In the genomic region with DNA sequence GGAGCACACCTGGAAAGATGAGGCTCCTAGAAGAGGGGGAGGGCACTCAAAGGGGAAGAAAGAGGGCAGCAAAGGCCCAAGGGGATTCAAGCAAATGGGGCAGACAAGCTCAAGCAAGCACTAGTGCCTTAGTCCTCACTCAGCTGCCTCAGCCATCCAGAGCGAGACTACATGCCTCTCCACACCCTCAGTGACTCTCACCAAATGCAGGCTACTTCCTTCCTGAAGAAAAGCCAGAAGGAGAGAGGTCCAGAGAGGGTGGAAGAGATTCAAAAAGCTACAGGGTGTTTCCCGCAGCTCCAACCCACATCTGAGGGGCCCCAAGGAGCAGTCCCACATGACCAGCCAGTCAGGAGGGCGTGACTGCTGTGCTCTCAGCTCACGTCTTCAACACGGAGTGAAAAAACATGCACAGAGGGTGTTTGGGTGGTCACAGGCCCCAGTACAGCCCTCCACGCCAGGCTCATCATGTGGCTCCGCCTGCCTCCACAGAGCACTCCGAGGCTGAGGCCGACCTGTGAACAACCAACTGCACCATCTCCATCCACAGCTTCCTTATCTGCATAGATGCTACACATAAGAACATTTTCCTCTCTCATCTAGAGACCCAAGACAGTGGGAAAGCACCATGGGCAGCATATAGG, we compare ENCODE assay signal across 28 cellular contexts. TPM values are rescaled to one million over a fixed set of nuclear protein-coding genes. Genes with fewer than 3 reads are reported as not detected.
DNase-seq lines count a peak whose midpoint lies in the region; ATAC-seq, FAIRE-seq and TF ChIP-seq lines count a peak whose summit lies in the region.
"Had no signal": no experiment of that assay in that cellular context is flagged by ENCODE, and none has a peak within 500 bp of the region (broad histone marks: within the 10 kb centered on the region; RNA-seq: fewer than 3 reads in every experiment).

No MANE protein-coding gene starts in this region.

- no peaks in the 10 kb centered on the region for H3K27me3 ChIP-seq in GM12878 (replicated peaks in 1 of 2; ENCODE audit: control insufficient read depth in 2 of 2, insufficient read depth in 2 of 2, low read length in 1 of 2)
- H3K27me3 ChIP-seq in naive thymus-derived CD4-positive, alpha-beta T cell (ENCODE audit: control insufficient read depth in 2 of 2, insufficient read depth in 2 of 2, low read length in 2 of 2): no peaks in the 10 kb centered on the region
- H3K27me3 ChIP-seq: gastroesophageal sphincter, tibial nerve had no signal

- H3K27ac ChIP-seq in C4-2B: peak overlapping the region; percentile 34
- H3K27ac ChIP-seq in GM12878 (ENCODE audit: control insufficient read depth, insufficient read depth): peak overlapping the region; percentile 82
- H3K27ac ChIP-seq in naive thymus-derived CD4-positive, alpha-beta T cell (ENCODE audit: low read depth, low read length): no peak overlapping the region
- H3K27ac ChIP-seq: gastroesophageal sphincter, tibial nerve had no signal

- H3K9ac ChIP-seq in GM12878 (ENCODE audit: control insufficient read depth, insufficient read depth, low read length): peak overlapping the region; percentile 56

- H2AFZ ChIP-seq in GM12878 (ENCODE audit: control insufficient read depth, low read depth, low read length): peak overlapping the region; percentile 40

- no peak overlapping the region for H3K4me3 Mint-ChIP-seq in naive thymus-derived CD4-positive, alpha-beta T cell
- H3K4me3 Mint-ChIP-seq: activated CD8-positive, alpha-beta T cell treated with anti-CD3 and anti-CD28 coated beads, Interleukin-2, amount 10 ng/mL, durations not matched to agents 7 days and 5 days; activated naive CD4-positive, alpha-beta T cell treated with anti-CD3 and anti-CD28 coated beads for 36 hours; activated T-cell treated with anti-CD3 and anti-CD28 coated beads, Interleukin-2, amount 50 U/mL, for 24 hours had no signal

- no TSS peak for BruUV-seq in GM12878 (replicated peaks; lab: Mats Ljungman, UMichigan)

- CTCF ChIA-PET in GM12878 (lab: Yijun Ruan, JAX): interaction anchor here (0.5 to 2.4 kb wide), 7 partner anchors 17 to 180 kb away, joined by 3 to 17 read pairs (median 4); partner anchors contain the start of gene MIPEP
- CTCF ChIA-PET in naive thymus-derived CD4-positive, alpha-beta T cell (lab: Charles Lee): no interaction called here
- CTCF ChIA-PET in HEK293T (lab: Yijun Ruan, JAX): no interaction called here

- RAD21 ChIA-PET in GM12878 (lab: Charles Lee; ENCODE audit: unreplicated experiment): interaction anchor here (1.1 to 1.4 kb wide), 3 partner anchors 17 to 42 kb away, joined by 3 to 5 read pairs (median 4); no protein-coding TSS in a partner anchor

- H3K4me3 ChIP-seq in GM12878: no peak overlapping the region
- H3K4me3 ChIP-seq in naive thymus-derived CD4-positive, alpha-beta T cell (ENCODE audit: low read length): no peak overlapping the region
- H3K4me3 ChIP-seq: gastroesophageal sphincter, tibial nerve had no signal

- ATAC-seq in GM12878: peak; percentile 13
- ATAC-seq in naive thymus-derived CD4-positive, alpha-beta T cell: peak; percentile 14
- ATAC-seq in left lobe of liver: no peak
- ATAC-seq: activated CD8-positive, alpha-beta T cell treated with anti-CD3 and anti-CD28 coated beads, Interleukin-2, amount 10 ng/mL, durations not matched to agents 7 days and 5 days; gastroesophageal sphincter had no signal

- FAIRE-seq in GM18507 (lab: Jason Lieb, UNC) (peak; percentile 72), GM12878 (lab: Jason Lieb, UNC) (no peak)
- FAIRE-seq: endothelial cell of umbilical vein had no signal

- H4K20me1 ChIP-seq in GM12878 (ENCODE audit: control insufficient read depth, insufficient read depth): no peaks in the 10 kb centered on the region

- peaks cover 0 to 3% (median 0%) of the 10 kb centered on the region in 11 donors for H3K9me3 Mint-ChIP-seq in naive thymus-derived CD4-positive, alpha-beta T cell
- H3K9me3 Mint-ChIP-seq: activated naive CD4-positive, alpha-beta T cell treated with anti-CD3 and anti-CD28 coated beads for 36 hours; activated T-cell treated with anti-CD3 and anti-CD28 coated beads, Interleukin-2, amount 50 U/mL, for 24 hours had no signal

- H3K4me1 Mint-ChIP-seq in naive thymus-derived CD4-positive, alpha-beta T cell: peaks cover 1 to 23% (median 7%) of the 10 kb centered on the region in 7 donors

- DNase-seq in GM18507 (ENCODE audit: extremely low spot score, insufficient read length, low read depth) (no peak), GM12878 (ENCODE audit: low read depth, low spot score) (no peak), iPS-NIHi7 (ENCODE audit: extremely low spot score) (no peak), HEK293T (ENCODE audit: extremely low spot score) (no peak), left lobe of liver (ENCODE audit: low spot score) (no peak)
- DNase-seq in naive thymus-derived CD4-positive, alpha-beta T cell: no peak
- DNase-seq: activated CD8-positive, alpha-beta T cell treated with anti-CD3 and anti-CD28 coated beads, Interleukin-2, amount 10 ng/mL, durations not matched to agents 7 days and 5 days; activated naive CD4-positive, alpha-beta T cell treated with anti-CD3 and anti-CD28 coated beads for 36 hours; activated T-cell treated with anti-CD3 and anti-CD28 coated beads, Interleukin-2, amount 50 U/mL, for 24 hours; AML-193; caudate nucleus; dermis blood vessel endothelial cell; GOT3; kidney glomerular epithelial cell; NCI-H1105; NCI-H2029 treated with DMSO at 0.1 percent for 48 hours; NCI-H510A; stimulated activated CD4-positive, alpha-beta T cell treated with anti-CD3 and anti-CD28 coated beads, Interleukin-1b, Interleukin-23, amount 100 ng/mL, for 48 hours; stimulated activated naive CD4-positive, alpha-beta T cell treated with Interleukin-2 at 50 U/mL for 16 hours; T-helper 9 cell had no signal

- no peak for TF ChIP-seq RAD21 in GM12878 (IDR thresholded peaks at IDR 0.05; ENCODE audit: insufficient read depth, low read depth, low read length)

- no peaks in the 10 kb centered on the region for H3K9me3 ChIP-seq in GM12878 (replicated peaks; ENCODE audit: control insufficient read depth, insufficient read depth, low read length)
- H3K9me3 ChIP-seq in naive thymus-derived CD4-positive, alpha-beta T cell (ENCODE audit: control insufficient read depth in 2 of 3, low read length in 3 of 3): no peaks in the 10 kb centered on the region
- H3K9me3 ChIP-seq: gastroesophageal sphincter, tibial nerve had no signal

- H3K36me3 Mint-ChIP-seq in naive thymus-derived CD4-positive, alpha-beta T cell: peaks cover 1 to 52% (median 26%) of the 10 kb centered on the region in 5 donors

- TF ChIP-seq CTCF in C4-2B (conservative IDR thresholded peaks at IDR 0.05) (no peak), GM12878 (IDR thresholded peaks at IDR 0.05 in 2 of 3, conservative IDR thresholded peaks at IDR 0.05 in 1 of 3; ENCODE audit: control insufficient read depth in 2 of 3, extremely low read depth in 1 of 3, insufficient read depth in 1 of 3, low read depth in 3 of 3, low read length in 3 of 3) (no peak)

- H3K36me3 ChIP-seq in GM12878 (ENCODE audit: control insufficient read depth in 2 of 2, insufficient read depth in 2 of 2, low read length in 1 of 2): no peaks in the 10 kb centered on the region
- peaks cover 0 to 5% (median 0%) of the 10 kb centered on the region in 3 experiments for H3K36me3 ChIP-seq in naive thymus-derived CD4-positive, alpha-beta T cell (ENCODE audit: control insufficient read depth in 2 of 3, insufficient read depth in 3 of 3, low read length in 3 of 3)

- no peaks in the 10 kb centered on the region for H3K79me2 ChIP-seq in GM12878 (ENCODE audit: control insufficient read depth, insufficient read depth, low read length)

- no peak for TF ChIP-seq EP300 in GM12878 (IDR thresholded peaks at IDR 0.05; ENCODE audit: borderline replicate concordance in 1 of 2, control insufficient read depth in 1 of 2, low read depth in 2 of 2, low read length in 2 of 2)

- peaks cover 60% of the 10 kb centered on the region for H3K4me1 ChIP-seq in GM12878 (ENCODE audit: control insufficient read depth, insufficient read depth, low read length)
- H3K4me1 ChIP-seq in naive thymus-derived CD4-positive, alpha-beta T cell (ENCODE audit: control insufficient read depth in 2 of 2, insufficient read depth in 2 of 2, low read length in 2 of 2): no peaks in the 10 kb centered on the region

- H3K4me2 ChIP-seq in GM12878 (ENCODE audit: control insufficient read depth, insufficient read depth): peak overlapping the region; percentile 59

- WGBS in GM12878 (ENCODE audit: insufficient coverage, insufficient replicate concordance, low lambda C conversion rate, missing lambda C conversion rate): 60% methylated on average over 9 of the region's 9 CpGs

- TF ChIP-seq POLR2A in GM12878 (IDR thresholded peaks at IDR 0.05; ENCODE audit: low read depth, low read length): no peak

- no peaks in the 10 kb centered on the region for H3K27me3 Mint-ChIP-seq in naive thymus-derived CD4-positive, alpha-beta T cell
- H3K27me3 Mint-ChIP-seq: activated T-cell treated with anti-CD3 and anti-CD28 coated beads, Interleukin-2, amount 50 U/mL, for 24 hours had no signal

- SMC1A ChIA-PET in GM12878 (lab: Charles Lee; ENCODE audit: uncharacterized antibody, unreplicated experiment): interaction anchor here (0.7 to 3.3 kb wide), 11 partner anchors 16 to 131 kb away, joined by 3 to 19 read pairs (median 4); no protein-coding TSS in a partner anchor

- in situ Hi-C loops in GM12878 (cut with MboI): no loop called here

- intact Hi-C loops in GM12878 (cut with micrococcal nuclease; ENCODE audit: unreplicated experiment): loop anchor here (5.0 kb wide), 1 partner anchor 36 kb away; no protein-coding TSS in a partner anchor
- intact Hi-C loops in naive thymus-derived CD4-positive, alpha-beta T cell (cut with micrococcal nuclease): no loop called here

- POLR2A ChIA-PET in GM12878 (lab: Charles Lee): interaction anchor here (1.1 kb wide), 1 partner anchor 10 kb away, joined by 4 read pairs; no protein-coding TSS in a partner anchor
- POLR2A ChIA-PET in naive thymus-derived CD4-positive, alpha-beta T cell (lab: Charles Lee): no interaction called here
- POLR2A ChIA-PET in HEK293T (lab: Yijun Ruan, JAX): no interaction called here

- no peak overlapping the region for H3K27ac Mint-ChIP-seq in naive thymus-derived CD4-positive, alpha-beta T cell
- H3K27ac Mint-ChIP-seq: activated CD8-positive, alpha-beta T cell treated with anti-CD3 and anti-CD28 coated beads, Interleukin-2, amount 10 ng/mL, durations not matched to agents 7 days and 5 days; activated naive CD4-positive, alpha-beta T cell treated with anti-CD3 and anti-CD28 coated beads for 36 hours; activated T-cell treated with anti-CD3 and anti-CD28 coated beads, Interleukin-2, amount 50 U/mL, for 24 hours; progenitor cell of endocrine pancreas had no signal

RNA-seq across cellular contexts. Expression of gene MIPEP, which starts 40.4 kb away (rescaled TPM):
- 27.1 and 31.0 TPM in 2 replicates for total RNA-seq in GM12878 (2013; cell fraction: nucleolus; rRNA removed)
- 30.6 and 42.0 TPM in 2 replicates for total RNA-seq in GM12878 (2014; rRNA removed)
- total RNA-seq in GM12878 (2014; rRNA removed; fragmentation: Illumina TruSeq; extraction: Trizol): 25.4 and 28.2 TPM in 2 replicates
- 35.9 and 38.2 TPM in 2 replicates for total RNA-seq in GM12878 (2021)
- 11.8 TPM for polyA plus RNA-seq in GM12878 (2011; ENCODE audit: low read depth)
- polyA plus RNA-seq in GM12878 (2011; rRNA removed): 36.7 and 42.8 TPM in 2 replicates
- polyA plus RNA-seq in GM12878 (2011; cell fraction: cytosol; rRNA removed): 21.7 and 24.8 TPM in 2 replicates
- polyA plus RNA-seq in GM12878 (2011; cell fraction: nucleus; rRNA removed): 38.5 and 41.2 TPM in 2 replicates
- 24.8 and 26.1 TPM in 2 replicates for polyA plus RNA-seq in GM12878 (2012)
- polyA plus RNA-seq in GM12878 (2014; fragmentation: Illumina TruSeq; extraction: Trizol): 28.9 and 31.4 TPM in 2 replicates
- polyA plus RNA-seq in GM12878 (2014; fragmentation: Nextera tagmentation; extraction: Ambion mirVana): 10 to 100 TPM; 15.6 to 28.2 TPM
- polyA plus RNA-seq in GM12878 (2014; rRNA removed): 27.6 and 28.4 TPM in 2 replicates
- polyA plus RNA-seq in GM12878 (2016; fragmentation: Nextera tagmentation; extraction: Ambion mirVana): 10 to 100 TPM; 54.2 to 56.2 TPM
- 26.4 and 26.6 TPM in 2 replicates for polyA minus RNA-seq in GM12878 (2011; rRNA and poly(A)+ RNA removed)
- polyA minus RNA-seq in GM12878 (2011; cell fraction: cytosol; rRNA and poly(A)+ RNA removed): 6.8 TPM in 2 replicates
- 19.9 and 28.6 TPM in 2 replicates for polyA minus RNA-seq in GM12878 (2011; cell fraction: nucleus; rRNA and poly(A)+ RNA removed)
- 10 to 100 TPM in 1 of 5 experiments, 1 to 10 TPM in 4; 8.0 to 10.5 (median 9.2) TPM for total RNA-seq in naive thymus-derived CD4-positive, alpha-beta T cell
- 10 to 100 TPM; 19.1 to 20.7 TPM for polyA plus RNA-seq in naive thymus-derived CD4-positive, alpha-beta T cell
- 12.0 TPM for total RNA-seq in left lobe of liver

RNA-seq across cellular contexts. Expression of gene C1QTNF9B, which starts 48.5 kb away (rescaled TPM):
- total RNA-seq in GM12878 (2013; cell fraction: nucleolus; rRNA removed): not detected in 2 replicates
- not detected in 2 replicates for total RNA-seq in GM12878 (2014; rRNA removed)
- not detected in 2 replicates for total RNA-seq in GM12878 (2014; rRNA removed; fragmentation: Illumina TruSeq; extraction: Trizol)
- not detected in 2 replicates for total RNA-seq in GM12878 (2021)
- polyA plus RNA-seq in GM12878 (2011; ENCODE audit: low read depth): 0.16 TPM
- not detected in 2 replicates for polyA plus RNA-seq in GM12878 (2011; rRNA removed)
- not detected in 2 replicates for polyA plus RNA-seq in GM12878 (2011; cell fraction: cytosol; rRNA removed)
- polyA plus RNA-seq in GM12878 (2011; cell fraction: nucleus; rRNA removed): not detected in 2 replicates
- 0.35 and 0.38 TPM in 2 replicates for polyA plus RNA-seq in GM12878 (2012)
- not detected in 2 replicates for polyA plus RNA-seq in GM12878 (2014; fragmentation: Illumina TruSeq; extraction: Trizol)
- under 1 TPM; 0.10 to 0.20 TPM for polyA plus RNA-seq in GM12878 (2014; fragmentation: Nextera tagmentation; extraction: Ambion mirVana)
- not detected in 2 replicates for polyA plus RNA-seq in GM12878 (2014; rRNA removed)
- polyA plus RNA-seq in GM12878 (2016; fragmentation: Nextera tagmentation; extraction: Ambion mirVana): under 1 TPM; 0.44 to 0.48 TPM
- not detected in 2 replicates for polyA minus RNA-seq in GM12878 (2011; rRNA and poly(A)+ RNA removed)
- polyA minus RNA-seq in GM12878 (2011; cell fraction: cytosol; rRNA and poly(A)+ RNA removed): not detected in 2 replicates
- not detected in 2 replicates for polyA minus RNA-seq in GM12878 (2011; cell fraction: nucleus; rRNA and poly(A)+ RNA removed)
- total RNA-seq in naive thymus-derived CD4-positive, alpha-beta T cell: not detected
- not detected for polyA plus RNA-seq in naive thymus-derived CD4-positive, alpha-beta T cell
- not detected for total RNA-seq in left lobe of liver
- total RNA-seq: activated CD8-positive, alpha-beta T cell treated with anti-CD3 and anti-CD28 coated beads, Interleukin-2, amount 10 ng/mL, durations not matched to agents 7 days and 5 days; activated naive CD4-positive, alpha-beta T cell treated with anti-CD3 and anti-CD28 coated beads for 36 hours; dermis blood vessel endothelial cell; endothelial cell of umbilical vein; G401; LHCN-M2; progenitor cell of endocrine pancreas; RPMI7951 had no signal
